1 cellular context compared by ENCODE assay signal in the genomic region with DNA sequence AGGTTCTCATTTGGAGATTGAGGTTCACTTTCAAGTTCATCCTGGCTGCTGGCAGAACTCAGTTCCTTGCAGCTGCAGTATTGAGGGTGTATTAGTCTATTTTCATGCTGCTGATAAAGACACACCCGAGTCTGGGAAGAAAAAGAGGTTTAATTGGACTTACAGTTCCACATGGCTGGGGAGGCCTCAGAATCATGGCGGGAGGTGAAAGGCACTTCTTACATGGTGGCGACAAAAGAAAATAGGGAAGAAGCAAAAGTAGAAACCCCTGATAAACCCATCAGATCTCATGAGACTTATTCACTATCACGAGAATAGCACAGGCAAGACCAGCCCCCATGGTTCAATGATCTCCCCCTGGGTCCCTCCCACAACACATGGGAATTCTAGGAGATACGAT. TPM values are rescaled to one million over a fixed set of nuclear protein-coding genes. Genes with fewer than 3 reads are reported as not detected.
"Had no signal": no experiment of that assay in that cellular context is flagged by ENCODE, and none has a peak within 500 bp of the region (broad histone marks: within the 10 kb centered on the region; RNA-seq: fewer than 3 reads in every experiment).

No MANE protein-coding gene starts in this region.

RNA-seq across cellular contexts. Expression of a gene that starts 50.1 kb away (rescaled TPM):
- polyA plus RNA-seq: IgD-negative memory B cell had no signal
